8 cellular contexts compared by ENCODE assay signal in the genomic region with DNA sequence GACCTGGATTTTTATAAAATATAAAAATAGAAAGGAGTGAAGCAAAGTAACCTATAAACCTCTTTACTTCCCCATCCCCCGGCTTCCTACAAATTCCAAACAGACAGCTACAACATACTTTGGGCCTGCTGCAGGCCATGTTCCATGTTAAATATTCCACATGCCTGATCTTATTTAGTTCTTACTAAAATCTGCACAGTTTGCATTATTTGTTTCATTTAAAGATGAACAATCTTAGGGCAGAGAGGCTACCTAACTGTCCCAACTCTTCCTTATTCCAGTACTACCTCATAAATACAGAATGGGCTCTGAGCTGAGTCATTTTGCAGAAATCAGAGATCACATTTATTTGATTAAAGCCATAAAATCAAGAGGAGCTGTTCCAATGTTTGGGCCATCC.
"Had no signal": no experiment of that assay in that cellular context is flagged by ENCODE, and none has a peak within 500 bp of the region (broad histone marks: within the 10 kb centered on the region; RNA-seq: fewer than 3 reads in every experiment).

No MANE protein-coding gene starts in this region.

- ATAC-seq: GM23338 had no signal

- FAIRE-seq: H1, H54, HTR-8/SVneo had no signal

- H3K4me3 ChIP-seq: GM23338 had no signal

- H3K4me1 Mint-ChIP-seq: GM23338 had no signal

- H3K27ac Mint-ChIP-seq: GM23338, H9 had no signal

- H3K27me3 Mint-ChIP-seq: IgD-negative memory B cell had no signal

- H2AFZ ChIP-seq: GM23338 had no signal

- H3K36me3 Mint-ChIP-seq: IgD-negative memory B cell had no signal

- H3K4me2 ChIP-seq: GM23338 had no signal

- H3K4me3 Mint-ChIP-seq: GM23338, H9 had no signal

- DNase-seq: H9, HCEC 1CT, KG1 had no signal
